Comparison of ENCODE assay signal across 12 cellular contexts in the genomic region with DNA sequence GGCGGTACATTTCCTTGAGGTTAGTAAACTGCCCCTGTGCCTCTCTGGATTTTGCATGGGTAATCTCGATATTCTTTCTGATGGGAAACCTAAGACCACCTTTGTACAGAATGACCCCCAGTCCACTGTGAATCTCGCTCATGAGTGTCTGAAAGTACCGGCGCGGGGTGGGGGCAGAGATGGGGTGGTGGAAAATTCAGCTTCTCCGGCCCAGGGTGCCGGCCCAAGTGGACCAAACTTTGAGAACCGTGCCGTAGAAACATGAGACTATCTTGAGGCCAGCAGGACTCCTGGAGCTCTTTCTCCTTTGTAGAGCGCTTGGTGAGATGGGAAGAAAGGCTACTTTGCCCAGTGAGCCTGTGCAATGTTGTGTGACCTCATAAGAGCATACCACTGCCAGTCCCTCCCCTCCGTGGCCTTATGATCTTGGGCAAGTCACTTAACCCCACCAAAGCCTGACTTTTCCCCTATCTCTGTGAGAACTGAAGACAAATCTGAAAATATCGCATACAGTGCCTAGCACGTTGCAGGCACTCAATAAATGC. TPM values are rescaled to one million over a fixed set of nuclear protein-coding genes. Genes with fewer than 3 reads are reported as not detected.
DNase-seq lines count a peak whose midpoint lies in the region; ATAC-seq and TF ChIP-seq lines count a peak whose summit lies in the region.
"Had no signal": no experiment of that assay in that cellular context is flagged by ENCODE, and none has a peak within 500 bp of the region (broad histone marks: within the 10 kb centered on the region; RNA-seq: fewer than 3 reads in every experiment).

No MANE protein-coding gene starts in this region.

- TF ChIP-seq CTCF in PC-3 (conservative IDR thresholded peaks at IDR 0.05; ENCODE audit: low read depth, low read length) (no peak), esophagus muscularis mucosa (IDR thresholded peaks at IDR 0.05) (no peak), mesothelial cell of epicardium (IDR thresholded peaks at IDR 0.05; ENCODE audit: unreplicated experiment) (no peak), transverse colon (IDR thresholded peaks at IDR 0.05) (no peak), foreskin keratinocyte (conservative IDR thresholded peaks at IDR 0.05) (no peak)

- peak; percentile 5 for DNase-seq in PC-3
- DNase-seq in esophagus muscularis mucosa (ENCODE audit: extremely low spot score): no peak
- no peak for DNase-seq in mesothelial cell of epicardium (ENCODE audit: low spot score in 2 of 2, unreplicated experiment in 2 of 2)
- DNase-seq in transverse colon: no peak
- DNase-seq in foreskin keratinocyte: no peak
- no peak for DNase-seq in NCI-H1048 (lab: John Stamatoyannopoulos, UW)
- DNase-seq in NCI-H128 (lab: John Stamatoyannopoulos, UW; ENCODE audit: unreplicated experiment): no peak
- DNase-seq in NCI-H1417 (lab: John Stamatoyannopoulos, UW): no peak
- DNase-seq: activated effector memory CD4-positive, alpha-beta T cell treated with anti-CD3 and anti-CD28 coated beads, Interleukin-2, amount 50 U/mL, for 16 hours; foreskin melanocyte; T-helper 1 cell had no signal

- no peak overlapping the region for H3K27ac ChIP-seq in PC-3 (ENCODE audit: low read length)
- H3K27ac ChIP-seq in esophagus muscularis mucosa (replicated peaks in 1 of 4): peak overlapping the region; percentile 8 to 30 (median 19)
- H3K27ac ChIP-seq in transverse colon: peak overlapping the region in 1 of 4 donors; percentile 14
- H3K27ac ChIP-seq in foreskin keratinocyte: no peak overlapping the region

- H3K4me3 ChIP-seq in PC-3 (ENCODE audit: low read length): peak overlapping the region; percentile 74
- peak overlapping the region; percentile 46 to 58 (median 46) for H3K4me3 ChIP-seq in esophagus muscularis mucosa
- H3K4me3 ChIP-seq in transverse colon: peak overlapping the region; percentile 19 to 49 (median 26)

- peak overlapping the region; percentile 62 for H3K9ac ChIP-seq in PC-3 (ENCODE audit: low read length)

- BruUV-seq in PC-3 (replicated peaks; lab: Mats Ljungman, UMichigan): TSS peak; percentile 76

- no peaks in the 10 kb centered on the region for H3F3A ChIP-seq in PC-3 (ENCODE audit: low read length, unreplicated experiment)

- peak overlapping the region; percentile 97 for H2AFZ ChIP-seq in PC-3 (ENCODE audit: low read length)

- H3K4me3 Mint-ChIP-seq in mesothelial cell of epicardium: peak overlapping the region; percentile 71
- H3K4me3 Mint-ChIP-seq: stimulated activated naive CD8-positive, alpha-beta T cell treated with anti-CD3 and anti-CD28 coated beads, Interleukin-15, Interleukin-2, amounts not matched to agents 100 ng/mL and 50 ng/mL, for 24 hours had no signal

- H3K4me2 ChIP-seq in PC-3 (ENCODE audit: low read length): peak overlapping the region; percentile 90

- no peaks in the 10 kb centered on the region for H3K36me3 Mint-ChIP-seq in mesothelial cell of epicardium

- POLR2A ChIA-PET in PC-3 (lab: Charles Lee; ENCODE audit: unreplicated experiment): interaction anchor here (0.9 kb wide), 1 partner anchor 11 kb away, joined by 3 read pairs; no protein-coding TSS in a partner anchor

- H3K27me3 Mint-ChIP-seq in mesothelial cell of epicardium (ENCODE audit: low read depth): peaks cover 49% of the 10 kb centered on the region

- H3K27ac Mint-ChIP-seq in mesothelial cell of epicardium: no peak overlapping the region
- H3K27ac Mint-ChIP-seq: stimulated activated naive CD8-positive, alpha-beta T cell treated with anti-CD3 and anti-CD28 coated beads, Interleukin-15, Interleukin-2, amounts not matched to agents 100 ng/mL and 50 ng/mL, for 24 hours had no signal

- intact Hi-C loops in PC-3 (cut with micrococcal nuclease): no loop called here
- intact Hi-C loops in esophagus muscularis mucosa (cut with DNase I): no loop called here
- intact Hi-C loops in transverse colon (cut with DNase I; ENCODE audit: low total_unique reads): no loop called here

- CTCF ChIA-PET in PC-3 (lab: Charles Lee): interaction anchor here (0.5 to 1.4 kb wide), 2 partner anchors 11 to 74 kb away, joined by 6 to 19 read pairs; no protein-coding TSS in a partner anchor

- H3K9me2 ChIP-seq in PC-3 (replicated peaks; ENCODE audit: low read length): no peaks in the 10 kb centered on the region

- WGBS in esophagus muscularis mucosa: 75% methylated on average over 14 of the region's 14 CpGs
- WGBS in transverse colon (ENCODE audit: low coverage in 1 of 2), 2 donors: 65 to 92% methylated on average over 3 to 14 of the region's 14 CpGs

- ATAC-seq in PC-3 (peak; percentile 45), foreskin keratinocyte (no peak)

- H3K36me3 ChIP-seq in PC-3 (ENCODE audit: low read depth, low read length) (no peaks in the 10 kb centered on the region), esophagus muscularis mucosa (no peaks in the 10 kb centered on the region), transverse colon (no peaks in the 10 kb centered on the region)

- TF ChIP-seq EP300 in esophagus muscularis mucosa (IDR thresholded peaks at IDR 0.05) (no peak), transverse colon (IDR thresholded peaks at IDR 0.05; ENCODE audit: low read depth) (no peak)

- H3K9me3 ChIP-seq in PC-3 (ENCODE audit: low read length) (no peaks in the 10 kb centered on the region), esophagus muscularis mucosa (peaks cover 0 to 8% (median 4%) of the 10 kb centered on the region in 4 donors), transverse colon (no peaks in the 10 kb centered on the region)

- H3K4me1 Mint-ChIP-seq in mesothelial cell of epicardium: no peaks in the 10 kb centered on the region

- no peak for TF ChIP-seq POLR2A in esophagus muscularis mucosa (IDR thresholded peaks at IDR 0.05; ENCODE audit: low read depth)
- no peak for TF ChIP-seq POLR2A in transverse colon (IDR thresholded peaks at IDR 0.05)

- H4K20me1 ChIP-seq in PC-3 (ENCODE audit: low read length): no peaks in the 10 kb centered on the region

- in situ Hi-C loops in transverse colon (cut with MboI; ENCODE audit: low pct_ligation_motif_present in 1 of 4, low pct_unique_long_range_greater_than_20kb in 1 of 4, low sequenced_read_pairs in 3 of 4): no loop called here

- H3K27me3 ChIP-seq in PC-3 (ENCODE audit: low read length) (no peaks in the 10 kb centered on the region), esophagus muscularis mucosa (peaks cover 0 to 6% (median 0%) of the 10 kb centered on the region in 4 donors), transverse colon (no peaks in the 10 kb centered on the region), foreskin keratinocyte (peaks cover 23% of the 10 kb centered on the region)

- H3K79me2 ChIP-seq in PC-3 (ENCODE audit: low read length): no peaks in the 10 kb centered on the region

- H3K4me1 ChIP-seq in PC-3 (ENCODE audit: insufficient read depth, low read length) (0 out of 2 replicates have a peak, but pooled peaks cover 4% of the 10 kb centered on the region), esophagus muscularis mucosa (peaks cover 0 to 13% (median 11%) of the 10 kb centered on the region in 4 donors), transverse colon (peaks cover 0 to 6% (median 4%) of the 10 kb centered on the region in 4 donors), foreskin keratinocyte (no peaks in the 10 kb centered on the region)

- peaks cover 5% of the 10 kb centered on the region for H3K9me3 Mint-ChIP-seq in mesothelial cell of epicardium

RNA-seq across cellular contexts. Expression of a gene that starts 40.3 kb away (rescaled TPM):
- 11.5 and 27.3 TPM in 2 replicates for total RNA-seq in PC-3 (2014; rRNA removed)
- total RNA-seq in esophagus muscularis mucosa: 1 to 10 TPM in 1 of 4 donors, under 1 TPM in 2, not detected in 1; 0.23 to 1.2 (median 0.52) TPM
- total RNA-seq in mesothelial cell of epicardium: 7.2 to 10.2 TPM (median 7.9 TPM) in 3 replicates
- 1 to 10 TPM in 2 of 4 donors, under 1 TPM in 2; 0.20 to 4.1 (median 0.90) TPM for total RNA-seq in transverse colon
- 0.32 and 0.82 TPM in 2 replicates for total RNA-seq in foreskin keratinocyte
- polyA plus RNA-seq in foreskin keratinocyte: 0.28 and 0.43 TPM in 2 replicates

Comparison
In these comparisons a context has a peak if more than half of its experiments do, and no peak if none do; other contexts are left out.
1. H3K27ac ChIP-seq: peak in esophagus muscularis mucosa (4 of 4); none in PC-3 (single experiment) and foreskin keratinocyte (single experiment).
2. Peak in every context shown above with its lines, with median percentiles within 50 percentile points of each other: H3K4me3 ChIP-seq.